8 cellular contexts compared by ENCODE assay signal in the genomic region with DNA sequence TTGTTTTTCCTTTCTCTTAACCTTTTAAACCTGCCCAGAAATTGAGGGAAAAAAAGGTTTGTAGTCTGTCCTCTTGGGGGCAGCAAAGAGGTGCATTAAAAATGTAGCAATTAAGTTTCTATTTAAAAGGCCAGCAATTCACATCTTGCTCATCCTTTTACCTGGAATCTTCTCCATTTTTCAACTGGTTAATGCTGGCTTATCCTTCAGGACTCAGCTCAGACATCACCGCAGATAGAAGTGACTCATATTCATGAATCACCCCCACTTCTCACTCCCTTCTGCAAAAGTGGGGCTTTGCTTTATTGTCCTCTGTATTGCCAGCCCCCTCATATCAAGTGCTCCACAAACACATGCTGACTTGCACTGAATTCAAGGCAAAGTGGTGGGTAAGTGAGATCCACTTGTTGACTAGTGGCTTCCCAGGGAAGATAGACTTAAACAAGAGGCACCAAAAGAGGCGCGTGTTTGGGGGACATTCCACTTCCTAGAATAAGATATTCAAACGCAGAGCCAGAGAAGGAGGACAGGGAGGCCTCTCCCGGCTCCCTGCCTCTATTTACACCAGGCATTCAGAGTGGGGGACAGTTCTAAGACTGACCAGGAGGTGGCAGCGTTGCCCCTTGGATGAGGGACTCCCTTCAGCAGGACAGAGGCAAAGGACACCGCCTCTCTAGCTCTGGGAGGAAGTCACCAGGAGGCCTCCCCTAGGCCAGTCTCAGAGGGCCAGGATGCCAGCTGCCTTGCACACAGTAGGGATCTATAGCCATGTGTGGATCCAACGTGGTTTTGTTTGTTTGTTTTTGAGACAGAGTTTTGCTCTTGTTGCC. TPM values are rescaled to one million over a fixed set of nuclear protein-coding genes. Genes with fewer than 3 reads are reported as not detected.
DNase-seq lines count a peak whose midpoint lies in the region; FAIRE-seq lines count a peak whose summit lies in the region.

No MANE protein-coding gene starts in this region.

- peak overlapping the region; percentile 48 for H3K27ac ChIP-seq in epithelial cell of prostate

- FAIRE-seq in HTR-8/SVneo (lab: Jason Lieb, UNC): no peak

- DNase-seq in AG20443 (ENCODE audit: low spot score) (peak; percentile 89), GM19238 (ENCODE audit: insufficient read length, low spot score) (peak; percentile 56), HTR-8/SVneo (ENCODE audit: insufficient read length, low spot score) (peak; percentile 71), NOMO-1 treated with dmso at 0.1 percent for 144 hours (lab: John Stamatoyannopoulos, UW; ENCODE audit: unreplicated experiment) (peak; percentile 48), epithelial cell of prostate (ENCODE audit: low read depth, low spot score) (no peak), mucosa of gallbladder (ENCODE audit: low spot score) (peak; percentile 90)
- peak; percentile 40 for DNase-seq in activated CD8-positive, alpha-beta memory T cell treated with anti-CD3 and anti-CD28 coated beads, Interleukin-2, amount 50 U/mL, for 24 hours (ENCODE audit: extremely low read depth)
- peak; percentile 92 for DNase-seq in stimulated activated CD8-positive, alpha-beta memory T cell treated with anti-CD3 and anti-CD28 coated beads, Interleukin-4, amount 100 ng/mL, for 48 hours

RNA-seq across cellular contexts. Expression of a gene that starts 23.2 kb away (rescaled TPM):
- not detected for total RNA-seq in mucosa of gallbladder
